Comparison of ENCODE assay signal across 8 cellular contexts in genomic region chr7:97499204-97499603, GRCh38.
DNase-seq lines count a peak whose midpoint lies in the region; ATAC-seq, FAIRE-seq and TF ChIP-seq lines count a peak whose summit lies in the region.

No MANE protein-coding gene starts in this region.

- H3K36me3 ChIP-seq in SJCRH30: no peaks in the 10 kb centered on the region

- H3K27me3 ChIP-seq in SJCRH30: no peaks in the 10 kb centered on the region; the same call in 1 of the 2 replicates

- no peak overlapping the region for H3K27ac ChIP-seq in SJCRH30

- H3K4me3 ChIP-seq in SJCRH30: no peak overlapping the region

- no peak for DNase-seq in D721Med (ENCODE audit: insufficient read length, low spot score)
- peak; percentile 27 for DNase-seq in HPDE6-E6E7 (ENCODE audit: extremely low spot score)
- DNase-seq in SJCRH30: peak; percentile 29 to 62
- peak; percentile 0 for DNase-seq in glomerular visceral epithelial cell (ENCODE audit: extremely low spot score)
- peak; percentile 64 for DNase-seq in urothelium cell line (ENCODE audit: low spot score)
- DNase-seq in NK-92 (lab: John Stamatoyannopoulos, UW; ENCODE audit: unreplicated experiment): no peak
- DNase-seq in KG1 (lab: John Stamatoyannopoulos, UW): no peak

- ATAC-seq in GM18868 (IDR thresholded peaks at IDR 0.05; ENCODE audit: unreplicated experiment): peak; percentile 84

- TF ChIP-seq CTCF in D721Med (IDR thresholded peaks at IDR 0.05; ENCODE audit: insufficient read depth, missing control alignments): peak; percentile 59

- H3K4me1 ChIP-seq in SJCRH30: no peaks in the 10 kb centered on the region

- no peaks in the 10 kb centered on the region for H3K9me3 ChIP-seq in SJCRH30 (replicated peaks)

- FAIRE-seq in D721Med (lab: Jason Lieb, UNC) (no peak), urothelium cell line (lab: Jason Lieb, UNC) (no peak)

Comparison
In these comparisons a context has a peak if more than half of its experiments do, and no peak if none do; other contexts are left out.
1. DNase-seq: peak in HPDE6-E6E7 (single experiment), SJCRH30 (2 of 2), glomerular visceral epithelial cell (single experiment) and urothelium cell line (single experiment); none in D721Med (single experiment), NK-92 (single experiment) and KG1 (single experiment).